ENCODE assay signal across 1 cellular context in the genomic region with DNA sequence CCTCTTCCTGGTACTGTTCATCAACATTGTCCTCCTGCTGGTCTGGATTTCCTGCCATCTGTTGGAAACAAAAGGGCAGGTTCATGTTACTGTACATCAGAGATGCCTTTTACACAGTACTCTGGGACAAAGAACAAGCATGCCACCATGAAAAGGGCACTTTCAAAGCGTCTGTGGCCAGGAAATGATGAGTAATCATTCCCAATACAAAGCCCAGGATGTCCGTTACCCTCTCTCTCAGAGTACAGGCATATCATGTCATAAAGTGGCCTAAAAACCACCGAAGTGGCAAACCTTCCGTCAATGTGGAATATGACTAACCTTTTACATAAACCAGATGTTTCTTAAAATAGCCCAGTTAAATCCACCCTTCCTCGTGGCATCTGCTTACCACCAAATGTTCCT.
TF ChIP-seq lines count a peak whose summit lies in the region.

No MANE protein-coding gene starts in this region.

TF ChIP-seq in GM23338, 12 proteins besides CTCF, POLR2A, EP300 and RAD21 (continued from another document):
- TF ChIP-seq, protein P1, sequence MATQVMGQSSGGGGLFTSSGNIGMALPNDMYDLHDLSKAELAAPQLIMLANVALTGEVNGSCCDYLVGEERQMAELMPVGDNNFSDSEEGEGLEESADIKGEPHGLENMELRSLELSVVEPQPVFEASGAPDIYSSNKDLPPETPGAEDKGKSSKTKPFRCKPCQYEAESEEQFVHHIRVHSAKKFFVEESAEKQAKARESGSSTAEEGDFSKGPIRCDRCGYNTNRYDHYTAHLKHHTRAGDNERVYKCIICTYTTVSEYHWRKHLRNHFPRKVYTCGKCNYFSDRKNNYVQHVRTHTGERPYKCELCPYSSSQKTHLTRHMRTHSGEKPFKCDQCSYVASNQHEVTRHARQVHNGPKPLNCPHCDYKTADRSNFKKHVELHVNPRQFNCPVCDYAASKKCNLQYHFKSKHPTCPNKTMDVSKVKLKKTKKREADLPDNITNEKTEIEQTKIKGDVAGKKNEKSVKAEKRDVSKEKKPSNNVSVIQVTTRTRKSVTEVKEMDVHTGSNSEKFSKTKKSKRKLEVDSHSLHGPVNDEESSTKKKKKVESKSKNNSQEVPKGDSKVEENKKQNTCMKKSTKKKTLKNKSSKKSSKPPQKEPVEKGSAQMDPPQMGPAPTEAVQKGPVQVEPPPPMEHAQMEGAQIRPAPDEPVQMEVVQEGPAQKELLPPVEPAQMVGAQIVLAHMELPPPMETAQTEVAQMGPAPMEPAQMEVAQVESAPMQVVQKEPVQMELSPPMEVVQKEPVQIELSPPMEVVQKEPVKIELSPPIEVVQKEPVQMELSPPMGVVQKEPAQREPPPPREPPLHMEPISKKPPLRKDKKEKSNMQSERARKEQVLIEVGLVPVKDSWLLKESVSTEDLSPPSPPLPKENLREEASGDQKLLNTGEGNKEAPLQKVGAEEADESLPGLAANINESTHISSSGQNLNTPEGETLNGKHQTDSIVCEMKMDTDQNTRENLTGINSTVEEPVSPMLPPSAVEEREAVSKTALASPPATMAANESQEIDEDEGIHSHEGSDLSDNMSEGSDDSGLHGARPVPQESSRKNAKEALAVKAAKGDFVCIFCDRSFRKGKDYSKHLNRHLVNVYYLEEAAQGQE (IDR thresholded peaks at IDR 0.05; ENCODE audit: unreplicated experiment) = no peak
